In the genomic region with DNA sequence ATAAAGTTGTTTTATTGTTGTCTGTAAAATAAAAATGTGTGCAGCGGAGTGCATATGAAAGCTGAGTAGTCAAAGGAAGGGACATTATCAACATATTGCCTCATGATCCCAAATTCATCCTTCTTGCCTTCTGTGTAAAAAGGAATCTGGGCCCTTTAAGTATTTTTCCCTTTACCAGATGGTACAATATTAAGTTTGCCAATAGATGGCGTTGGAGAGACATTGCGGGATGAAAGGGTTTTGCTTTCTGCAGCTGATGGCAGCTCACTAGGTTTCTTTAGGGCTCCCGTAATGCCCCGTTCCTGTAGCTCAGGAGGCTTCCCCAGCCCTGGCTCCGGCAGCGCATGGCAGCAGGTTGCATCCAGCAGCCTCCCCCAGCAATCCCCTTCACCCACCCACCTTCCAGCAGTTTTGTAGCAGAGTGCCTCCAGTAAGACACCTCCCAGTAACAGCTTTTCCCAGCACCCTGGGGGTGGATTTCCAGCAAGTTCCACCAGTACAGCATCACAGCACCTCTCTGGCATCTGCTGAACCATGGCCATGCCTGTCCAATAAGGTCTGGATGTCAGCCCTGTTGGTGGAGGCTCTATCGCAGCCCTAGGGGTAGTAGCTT, we compare ENCODE assay signal across 10 cellular contexts.
DNase-seq lines count a peak whose midpoint lies in the region; ATAC-seq and TF ChIP-seq lines count a peak whose summit lies in the region.
"Had no signal": no experiment of that assay in that cellular context is flagged by ENCODE, and none has a peak within 500 bp of the region (broad histone marks: within the 10 kb centered on the region; RNA-seq: fewer than 3 reads in every experiment).

No MANE protein-coding gene starts in this region.

- H3K9me2 ChIP-seq in GM23338 (ENCODE audit: insufficient read depth) (no peaks in the 10 kb centered on the region), PC-9 (ENCODE audit: insufficient read depth) (no peaks in the 10 kb centered on the region)

- H3K4me3 Mint-ChIP-seq in CD14-positive monocyte (peak overlapping the region in 1 of 2 donors; percentile 29), GM23338 (no peak overlapping the region)
- H3K4me3 Mint-ChIP-seq in stimulated activated memory B cell treated with anti-CD40 and anti-IgM and Interleukin-4, amounts not matched to agents 10 μg/mL and 1 μg/mL and 100 μg/mL, for 72 hours = no peak overlapping the region
- no peak overlapping the region for H3K4me3 Mint-ChIP-seq in CD8-positive, alpha-beta T cell
- H3K4me3 Mint-ChIP-seq: stimulated activated naive B cell treated with anti-CD40 and anti-IgM and Interleukin-4, amounts not matched to agents 10 μg/mL and 1 μg/mL and 100 μg/mL, for 72 hours had no signal

- H3K4me2 ChIP-seq in GM23338 (no peak overlapping the region), PC-9 (no peak overlapping the region), fibroblast of lung (ENCODE audit: extremely low read depth, insufficient read depth, low read length) (no peak overlapping the region)

- H3K27ac Mint-ChIP-seq in CD14-positive monocyte = no peak overlapping the region
- H3K27ac Mint-ChIP-seq in GM23338 = no peak overlapping the region
- H3K27ac Mint-ChIP-seq in stimulated activated memory B cell treated with anti-CD40 and anti-IgM and Interleukin-4, amounts not matched to agents 10 μg/mL and 1 μg/mL and 100 μg/mL, for 72 hours = no peak overlapping the region
- H3K27ac Mint-ChIP-seq in CD8-positive, alpha-beta T cell = no peak overlapping the region
- H3K27ac Mint-ChIP-seq: stimulated activated naive B cell treated with anti-CD40 and anti-IgM and Interleukin-4, amounts not matched to agents 10 μg/mL and 1 μg/mL and 100 μg/mL, for 72 hours had no signal

- H3K4me3 ChIP-seq in GM23338 (no peak overlapping the region), PC-9 (no peak overlapping the region), fibroblast of lung (replicated peaks in 1 of 4; ENCODE audit: control extremely low read depth in 1 of 4, insufficient read depth in 1 of 4, low read depth in 3 of 4, low read length in 4 of 4) (no peak overlapping the region)
- no peak overlapping the region for H3K4me3 ChIP-seq in CD8-positive, alpha-beta T cell (ENCODE audit: low read depth, low read length)

- no peaks in the 10 kb centered on the region for H4K20me1 ChIP-seq in GM23338 (replicated peaks; ENCODE audit: insufficient read depth)
- no peaks in the 10 kb centered on the region for H4K20me1 ChIP-seq in PC-9 (ENCODE audit: insufficient read depth)
- no peaks in the 10 kb centered on the region for H4K20me1 ChIP-seq in fibroblast of lung (ENCODE audit: control insufficient read depth, extremely low read depth, insufficient read depth, low read length)

- H3K9ac ChIP-seq in fibroblast of lung (ENCODE audit: insufficient read depth, low read length) = no peak overlapping the region

- BruUV-seq in PC-9 (replicated peaks; lab: Mats Ljungman, UMichigan) = no TSS peak

- H3K9me3 Mint-ChIP-seq in CD14-positive monocyte = peaks cover 0 to 16% (median 9%) of the 10 kb centered on the region in 7 donors
- H3K9me3 Mint-ChIP-seq in GM23338 = peaks cover 36% of the 10 kb centered on the region
- H3K9me3 Mint-ChIP-seq in stimulated activated memory B cell treated with anti-CD40 and anti-IgM and Interleukin-4, amounts not matched to agents 10 μg/mL and 1 μg/mL and 100 μg/mL, for 72 hours = peaks cover 8% of the 10 kb centered on the region
- peaks cover 6% of the 10 kb centered on the region for H3K9me3 Mint-ChIP-seq in CD8-positive, alpha-beta T cell

- H3K36me3 ChIP-seq in GM23338 (ENCODE audit: insufficient read depth) (no peaks in the 10 kb centered on the region), PC-9 (ENCODE audit: low read depth) (no peaks in the 10 kb centered on the region), fibroblast of lung (ENCODE audit: control insufficient read depth, insufficient read depth, low read length) (no peaks in the 10 kb centered on the region)
- H3K36me3 ChIP-seq in CD8-positive, alpha-beta T cell (ENCODE audit: insufficient read depth, low read length) = no peaks in the 10 kb centered on the region

- no peaks in the 10 kb centered on the region for H3K4me1 ChIP-seq in GM23338 (ENCODE audit: insufficient read depth)
- H3K4me1 ChIP-seq in PC-9 (replicated peaks; ENCODE audit: insufficient read depth) = no peaks in the 10 kb centered on the region
- H3K4me1 ChIP-seq in fibroblast of lung (ENCODE audit: control insufficient read depth, extremely low read depth, insufficient read depth, low read length) = no peaks in the 10 kb centered on the region
- no peaks in the 10 kb centered on the region for H3K4me1 ChIP-seq in CD8-positive, alpha-beta T cell (ENCODE audit: insufficient read depth, low read length)

- ATAC-seq in GM23338 (no peak; the same call in 2 of the 3 replicates), HG02981 (IDR thresholded peaks at IDR 0.05; ENCODE audit: unreplicated experiment) (no peak)
- ATAC-seq in stimulated activated memory B cell treated with anti-CD40 and anti-IgM and Interleukin-4, amounts not matched to agents 10 μg/mL and 1 μg/mL and 100 μg/mL, for 72 hours = no peak
- no peak for ATAC-seq in CD8-positive, alpha-beta T cell
- ATAC-seq: stimulated activated naive B cell treated with anti-CD40 and anti-IgM and Interleukin-4, amounts not matched to agents 10 μg/mL and 1 μg/mL and 100 μg/mL, for 72 hours had no signal

- H3K36me3 Mint-ChIP-seq in CD14-positive monocyte (no peaks in the 10 kb centered on the region), GM23338 (ENCODE audit: low read depth) (peaks cover 18% of the 10 kb centered on the region)
- H3K36me3 Mint-ChIP-seq in stimulated activated memory B cell treated with anti-CD40 and anti-IgM and Interleukin-4, amounts not matched to agents 10 μg/mL and 1 μg/mL and 100 μg/mL, for 72 hours = no peaks in the 10 kb centered on the region
- H3K36me3 Mint-ChIP-seq in CD8-positive, alpha-beta T cell = no peaks in the 10 kb centered on the region

- H3K9me3 ChIP-seq in PC-9 (ENCODE audit: insufficient read depth, low read depth) (peaks cover 7% of the 10 kb centered on the region; the same call in 1 of the 2 replicates), fibroblast of lung (ENCODE audit: control insufficient read depth, insufficient read depth, low read depth, low read length) (no peaks in the 10 kb centered on the region)
- no peaks in the 10 kb centered on the region for H3K9me3 ChIP-seq in CD8-positive, alpha-beta T cell (ENCODE audit: low read length)

- CTCF ChIA-PET in PC-9 (lab: Charles Lee) = interaction anchor here (1.5 kb wide), 1 partner anchor 786 kb away, joined by 4 read pairs; no protein-coding TSS in a partner anchor
- CTCF ChIA-PET in CD8-positive, alpha-beta T cell (lab: Charles Lee) = no interaction called here

- DNase-seq in CD14-positive monocyte (ENCODE audit: low spot score) = no peak
- peak; percentile 69 for DNase-seq in GM23338 (ENCODE audit: low spot score)
- peak; percentile 3 to 46 for DNase-seq in PC-9
- peak in 1 of 2 donors; percentile 29 for DNase-seq in fibroblast of lung (ENCODE audit: low read depth in 2 of 2)
- no peak for DNase-seq in posterior cingulate gyrus
- no peak for DNase-seq in CD8-positive, alpha-beta T cell
- DNase-seq: stimulated activated naive B cell treated with anti-CD40 and anti-IgM and Interleukin-4, amounts not matched to agents 10 μg/mL and 1 μg/mL and 100 μg/mL, for 72 hours; T-helper 9 cell had no signal

- peak; percentile 2 for TF ChIP-seq CTCF in CD14-positive monocyte (IDR thresholded peaks at IDR 0.05)
- TF ChIP-seq CTCF in GM23338 (conservative IDR thresholded peaks at IDR 0.05; ENCODE audit: low read depth in 2 of 2) = peak; percentile 55 to 58
- TF ChIP-seq CTCF in PC-9 (conservative IDR thresholded peaks at IDR 0.05) = peak; percentile 70
- TF ChIP-seq CTCF in fibroblast of lung (conservative IDR thresholded peaks at IDR 0.05 in 1 of 2, IDR thresholded peaks at IDR 0.05 in 1 of 2; ENCODE audit: low read depth in 1 of 2, low read length in 2 of 2) = peak; percentile 3 to 40
- no peak for TF ChIP-seq CTCF in CD8-positive, alpha-beta T cell (IDR thresholded peaks at IDR 0.05)

- H3K79me2 ChIP-seq in GM23338 (replicated peaks; ENCODE audit: insufficient read depth) (no peaks in the 10 kb centered on the region), PC-9 (ENCODE audit: low read depth) (no peaks in the 10 kb centered on the region), fibroblast of lung (ENCODE audit: control insufficient read depth, insufficient read depth, low read length) (no peaks in the 10 kb centered on the region)

- H3K4me1 Mint-ChIP-seq in CD14-positive monocyte (no peaks in the 10 kb centered on the region), GM23338 (no peaks in the 10 kb centered on the region; the same call in 2 of the 3 replicates)
- no peaks in the 10 kb centered on the region for H3K4me1 Mint-ChIP-seq in stimulated activated memory B cell treated with anti-CD40 and anti-IgM and Interleukin-4, amounts not matched to agents 10 μg/mL and 1 μg/mL and 100 μg/mL, for 72 hours
- H3K4me1 Mint-ChIP-seq in CD8-positive, alpha-beta T cell (ENCODE audit: low read depth) = no peaks in the 10 kb centered on the region

- no peak overlapping the region for H2AFZ ChIP-seq in GM23338
- no peak overlapping the region for H2AFZ ChIP-seq in PC-9
- no peak overlapping the region for H2AFZ ChIP-seq in fibroblast of lung (ENCODE audit: low read length)

- H3K27me3 Mint-ChIP-seq in CD14-positive monocyte (ENCODE audit: low read depth in 3 of 3) (peaks cover 13 to 20% (median 16%) of the 10 kb centered on the region in 3 donors), GM23338 (ENCODE audit: insufficient read depth, low read depth, poor library complexity) (peaks cover 15% of the 10 kb centered on the region)
- H3K27me3 Mint-ChIP-seq in stimulated activated memory B cell treated with anti-CD40 and anti-IgM and Interleukin-4, amounts not matched to agents 10 μg/mL and 1 μg/mL and 100 μg/mL, for 72 hours = peaks cover 53% of the 10 kb centered on the region
- H3K27me3 Mint-ChIP-seq in CD8-positive, alpha-beta T cell (ENCODE audit: low read depth) = peaks cover 39% of the 10 kb centered on the region

- H3K27ac ChIP-seq in GM23338 (ENCODE audit: low read depth) (no peak overlapping the region), PC-9 (no peak overlapping the region), fibroblast of lung (ENCODE audit: insufficient read depth, low read length) (no peak overlapping the region)
- no peak overlapping the region for H3K27ac ChIP-seq in CD8-positive, alpha-beta T cell (ENCODE audit: low read depth, low read length)

- H3K27me3 ChIP-seq in GM23338 (ENCODE audit: insufficient read depth) (no peaks in the 10 kb centered on the region), PC-9 (ENCODE audit: insufficient read depth, low read depth) (peaks cover 32% of the 10 kb centered on the region), fibroblast of lung (ENCODE audit: control insufficient read depth, insufficient read depth, low read length) (no peaks in the 10 kb centered on the region)
- no peaks in the 10 kb centered on the region for H3K27me3 ChIP-seq in CD8-positive, alpha-beta T cell (ENCODE audit: insufficient read depth, low read length)

- H3F3A ChIP-seq in GM23338 (replicated peaks; ENCODE audit: low read depth) (no peaks in the 10 kb centered on the region), PC-9 (ENCODE audit: insufficient read depth, low read depth) (no peaks in the 10 kb centered on the region)

- intact Hi-C loops in CD14-positive monocyte (cut with micrococcal nuclease) (no loop called here), PC-9 (cut with micrococcal nuclease; ENCODE audit: unreplicated experiment) (no loop called here), posterior cingulate gyrus (cut with DNase I) (no loop called here)
- intact Hi-C loops in CD8-positive, alpha-beta T cell (cut with DNase I, micrococcal nuclease) = no loop called here

- POLR2A ChIA-PET in PC-9 (lab: Charles Lee; ENCODE audit: unreplicated experiment) = no interaction called here
- POLR2A ChIA-PET in CD8-positive, alpha-beta T cell (lab: Charles Lee) = no interaction called here

Comparison
In these comparisons a context has a peak if more than half of its experiments do, and no peak if none do; other contexts are left out.
1. DNase-seq: peak in GM23338 (single experiment) and PC-9 (2 of 2); none in CD14-positive monocyte (single experiment), posterior cingulate gyrus (0 of 10) and CD8-positive, alpha-beta T cell (0 of 7).